8 cellular contexts compared by ENCODE assay signal in genomic region chr22:26169312-26170111, GRCh38. TPM values are rescaled to one million over a fixed set of nuclear protein-coding genes. Genes with fewer than 3 reads are reported as not detected.
DNase-seq lines count a peak whose midpoint lies in the region; ATAC-seq lines count a peak whose summit lies in the region.

Gene SEZ6L, plus strand, starts transcription at chr22:26169462. Its CDS starts 208 bp downstream, at chr22:26169670.

- H3K4me2 ChIP-seq in trophoblast cell (ENCODE audit: low read length) (peak within 1 kb of the TSS; percentile 62), Karpas-422 (ENCODE audit: low read depth, low read length, poor library complexity, severe bottlenecking) (no peak within 1 kb of the TSS)

- H4K12ac ChIP-seq in trophoblast cell (ENCODE audit: low read depth, low read length), result no peak within 1 kb of the TSS

- H3K79me1 ChIP-seq in trophoblast cell (ENCODE audit: low read length), result no peaks in the 10 kb centered on the region

- no peak within 1 kb of the TSS for H2BK5ac ChIP-seq in trophoblast cell (ENCODE audit: low read depth, low read length, poor library complexity)

- no CpG with 5 or more reads among the region's 92 CpGs for WGBS in trophoblast cell (ENCODE audit: extremely low coverage, insufficient coverage, insufficient read length)

- H3K27me3 ChIP-seq in trophoblast cell (ENCODE audit: insufficient read depth, low read length) (peaks cover 31% of the 10 kb centered on the region), Karpas-422 (ENCODE audit: low read length) (no peaks in the 10 kb centered on the region)

- no peak within 1 kb of the TSS for H4K91ac ChIP-seq in trophoblast cell (ENCODE audit: low read depth, low read length)

- no peak for ATAC-seq in HG02970 (IDR thresholded peaks at IDR 0.05; ENCODE audit: low FRiP score, unreplicated experiment)

- H3K4me3 ChIP-seq in trophoblast cell (ENCODE audit: low read depth, low read length), result peak within 1 kb of the TSS; percentile 46
- H3K4me3 ChIP-seq in Karpas-422 (ENCODE audit: low read length), result no peak within 1 kb of the TSS

- H3K27ac ChIP-seq in trophoblast cell (ENCODE audit: low read depth, low read length) (no peak within 1 kb of the TSS), Karpas-422 (ENCODE audit: low read length) (no peak within 1 kb of the TSS)

- no peaks in the 10 kb centered on the region for H3K36me3 ChIP-seq in trophoblast cell (ENCODE audit: control insufficient read depth in 1 of 2, insufficient read depth in 2 of 2, low read length in 2 of 2)
- no peaks in the 10 kb centered on the region for H3K36me3 ChIP-seq in Karpas-422 (ENCODE audit: insufficient read depth, low read length)

- H4K20me1 ChIP-seq in Karpas-422 (ENCODE audit: insufficient read depth, low read depth, low read length), result no peaks in the 10 kb centered on the region

- H3K9ac ChIP-seq in trophoblast cell (ENCODE audit: low read length), result no peak within 1 kb of the TSS
- H3K9ac ChIP-seq in Karpas-422 (ENCODE audit: low read length), result no peak within 1 kb of the TSS

- H3K14ac ChIP-seq in trophoblast cell (ENCODE audit: low read length), result no peak within 1 kb of the TSS

- H3K4ac ChIP-seq in trophoblast cell (ENCODE audit: low read depth, low read length), result no peak within 1 kb of the TSS

- peaks cover 6% of the 10 kb centered on the region in 2 experiments for H3K4me1 ChIP-seq in trophoblast cell (ENCODE audit: control insufficient read depth in 1 of 2, insufficient read depth in 2 of 2, low read length in 2 of 2)
- H3K4me1 ChIP-seq in Karpas-422 (ENCODE audit: low read length), result no peaks in the 10 kb centered on the region

- no peak within 1 kb of the TSS for H2BK12ac ChIP-seq in trophoblast cell (ENCODE audit: low read length)

- H3K18ac ChIP-seq in trophoblast cell (ENCODE audit: low read length), result no peak within 1 kb of the TSS

- no peak within 1 kb of the TSS for H2AFZ ChIP-seq in trophoblast cell (ENCODE audit: insufficient read depth, low read length, poor library complexity)
- H2AFZ ChIP-seq in Karpas-422 (ENCODE audit: low read length), result no peak within 1 kb of the TSS

- H3K23ac ChIP-seq in trophoblast cell (ENCODE audit: low read length), result no peak within 1 kb of the TSS

- no peak within 1 kb of the TSS for H2AK5ac ChIP-seq in trophoblast cell (ENCODE audit: low read length)

- intact Hi-C loops in head of caudate nucleus (cut with DNase I), result no loop called here

- peaks cover 4% of the 10 kb centered on the region for H3K9me3 ChIP-seq in trophoblast cell (ENCODE audit: insufficient read depth, low read depth, low read length)
- no peaks in the 10 kb centered on the region for H3K9me3 ChIP-seq in Karpas-422 (ENCODE audit: low read length)

- H3K79me2 ChIP-seq in trophoblast cell (ENCODE audit: control insufficient read depth, insufficient read depth, low read length, poor library complexity), result no peaks in the 10 kb centered on the region
- H3K79me2 ChIP-seq in Karpas-422 (ENCODE audit: low read length), result no peaks in the 10 kb centered on the region

- no peaks in the 10 kb centered on the region for H3K9me2 ChIP-seq in Karpas-422 (replicated peaks; ENCODE audit: insufficient read depth, low read length)

- no peak within 1 kb of the TSS for H2BK120ac ChIP-seq in trophoblast cell (ENCODE audit: insufficient read depth, low read length, poor library complexity)

- no peak within 1 kb of the TSS for H4K8ac ChIP-seq in trophoblast cell (ENCODE audit: low read depth, low read length)

- DNase-seq in GM03348 (ENCODE audit: low spot score) (peak; percentile 49), NCI-H526 treated with DMSO at 0.1 percent for 48 hours (lab: John Stamatoyannopoulos, UW) (peak; percentile 52), head of caudate nucleus (peak in 39 of 42 donors; percentile 9 to 70 (median 40)), trophoblast cell (no peak), HuH-7 (ENCODE audit: low spot score) (no peak), Karpas-422 (no peak), kidney glomerular epithelial cell (lab: John Stamatoyannopoulos, UW) (no peak)

RNA-seq across cellular contexts. Expression of gene SEZ6L, which starts in this region (rescaled TPM):
- polyA plus RNA-seq in trophoblast cell (2013), result 0.07 and 0.08 TPM in 2 replicates
- 0.14 and 0.41 TPM in 2 replicates for total RNA-seq in Karpas-422 (2014; rRNA removed; shearing (Covaris generic); ENCODE audit: low replicate concordance)

Comparison
In these comparisons a context has a peak if more than half of its experiments do, and no peak if none do; other contexts are left out.
1. DNase-seq: peak in GM03348 (single experiment), NCI-H526 treated with DMSO at 0.1 percent for 48 hours (single experiment) and head of caudate nucleus (39 of 42); none in trophoblast cell (0 of 2), HuH-7 (single experiment), Karpas-422 (single experiment) and kidney glomerular epithelial cell (single experiment).